Comparison of ENCODE assay signal across 1 cellular context in the genomic region with DNA sequence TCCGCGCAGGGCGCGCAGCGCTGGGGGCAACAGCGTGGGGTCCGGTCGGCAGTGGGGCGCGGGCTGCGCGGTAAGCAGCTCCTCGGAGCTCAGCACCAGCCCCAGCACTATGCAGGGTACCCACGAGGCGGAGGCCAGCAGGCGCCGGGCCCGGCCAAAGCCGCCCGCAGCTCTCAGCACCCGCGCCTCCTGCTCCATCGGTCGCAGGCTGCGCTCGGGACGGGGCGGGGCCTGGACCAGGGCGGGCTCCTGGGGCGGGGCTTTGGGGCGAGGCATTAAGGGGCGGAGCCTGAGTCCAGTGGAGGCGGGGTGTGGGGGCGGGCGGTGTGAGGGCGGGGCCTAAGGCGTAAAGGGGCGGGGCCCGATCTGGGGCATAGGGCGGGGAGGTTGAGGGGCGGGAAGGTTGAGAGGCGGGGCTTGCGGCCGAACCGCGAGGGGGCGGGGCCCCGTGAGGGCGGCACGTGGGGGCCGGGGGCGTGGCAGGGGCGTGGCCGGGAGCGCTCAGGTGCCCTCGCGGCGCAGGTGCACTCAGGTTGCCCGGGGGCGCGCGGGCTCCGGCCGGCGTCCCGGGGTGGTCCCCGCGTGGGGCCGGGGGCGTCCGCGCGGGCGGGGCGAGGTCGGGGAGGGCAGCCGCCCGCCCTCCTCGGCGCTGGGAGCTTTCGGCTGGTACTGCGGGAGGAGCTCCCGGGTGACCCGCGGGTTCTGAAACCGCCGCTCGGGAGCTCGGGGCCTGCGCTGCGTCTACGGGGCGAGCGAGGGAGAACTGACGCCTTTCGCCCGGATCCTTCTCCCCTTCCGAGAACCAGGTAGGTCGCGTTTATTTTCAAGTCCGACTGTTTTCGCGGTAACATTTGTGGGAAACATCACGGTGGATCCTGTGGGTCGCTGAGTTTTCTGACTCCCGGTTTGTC.
TF ChIP-seq lines count a peak whose summit lies in the region.

No MANE protein-coding gene starts in this region.

TF ChIP-seq in GM12878, 131 proteins besides CTCF, POLR2A, EP300 and RAD21:
- 0 out of 3 replicates have a peak, but pooled peaks of 1 of the 2 experiments have one; percentile 17 for TF ChIP-seq EGR1 (IDR thresholded peaks at IDR 0.05; ENCODE audit: borderline replicate concordance in 1 of 2, low read depth in 2 of 2, low read length in 2 of 2)
- no peak for TF ChIP-seq ELK1 (IDR thresholded peaks at IDR 0.05; ENCODE audit: low read depth, low read length)
- no peak for TF ChIP-seq CHD2 (IDR thresholded peaks at IDR 0.05; ENCODE audit: borderline replicate concordance, low read depth, low read length)
